20 cellular contexts compared by ENCODE assay signal in the genomic region with DNA sequence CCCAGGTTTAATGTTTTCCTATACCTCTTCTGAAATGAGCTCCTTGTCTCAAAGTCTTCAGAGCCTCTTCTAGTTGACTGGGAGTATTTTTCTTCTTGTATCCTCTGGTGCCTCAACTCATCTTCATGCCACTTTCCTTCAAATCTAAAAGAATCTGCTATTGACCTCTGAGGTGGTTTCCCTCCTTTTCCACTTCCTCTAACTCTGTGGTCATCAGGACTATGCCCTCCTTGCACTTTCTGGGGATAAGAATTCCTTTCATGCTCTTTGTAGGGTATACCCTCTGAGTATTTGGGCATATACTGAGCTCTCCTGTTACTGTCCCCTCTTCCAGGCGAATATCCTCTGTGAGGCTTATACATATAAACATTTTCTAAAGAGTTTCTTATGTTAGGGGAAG. TPM values are rescaled to one million over a fixed set of nuclear protein-coding genes. Genes with fewer than 3 reads are reported as not detected.
DNase-seq lines count a peak whose midpoint lies in the region; ATAC-seq, FAIRE-seq and TF ChIP-seq lines count a peak whose summit lies in the region.
"Had no signal": no experiment of that assay in that cellular context is flagged by ENCODE, and none has a peak within 500 bp of the region (broad histone marks: within the 10 kb centered on the region; RNA-seq: fewer than 3 reads in every experiment).

No MANE protein-coding gene starts in this region.

- TSS peak; percentile 61 for BruUV-seq in GM12878 (replicated peaks; lab: Mats Ljungman, UMichigan)

- FAIRE-seq in A549 (lab: Jason Lieb, UNC) (peak; percentile 76), GM18507 (lab: Jason Lieb, UNC) (peak; percentile 63), GM12878 (lab: Jason Lieb, UNC) (no peak)
- FAIRE-seq: GM19239, K562 had no signal

- POLR2A ChIA-PET in A549 (lab: Yijun Ruan, JAX): no interaction called here
- POLR2A ChIA-PET in GM12878 (lab: Charles Lee): no interaction called here

- H4K20me1 ChIP-seq in GM12878 (ENCODE audit: control insufficient read depth, insufficient read depth): no peaks in the 10 kb centered on the region
- H4K20me1 ChIP-seq: BLaER1 had no signal

- H3K9ac ChIP-seq in GM12878 (ENCODE audit: control insufficient read depth, insufficient read depth, low read length): no peak overlapping the region
- H3K9ac ChIP-seq: BLaER1, GM23248 had no signal

- H3K27me3 Mint-ChIP-seq in activated naive CD4-positive, alpha-beta T cell treated with anti-CD3 and anti-CD28 coated beads, Interleukin-2, amount 10 ng/mL, durations not matched to agents 7 days and 5 days: no peaks in the 10 kb centered on the region
- H3K27me3 Mint-ChIP-seq: CD4-positive, alpha-beta memory T cell had no signal

- SMC1A ChIA-PET in GM12878 (lab: Charles Lee; ENCODE audit: uncharacterized antibody, unreplicated experiment): interaction anchor here (1.0 kb wide), 1 partner anchor 97 kb away, joined by 3 read pairs; no protein-coding TSS in a partner anchor

- no peak overlapping the region for H3K4me3 ChIP-seq in A549
- no peak overlapping the region for H3K4me3 ChIP-seq in GM12878
- H3K4me3 ChIP-seq: BLaER1, GM23248, HAP-1, K562 had no signal

- H3K4me1 ChIP-seq in A549 (no peaks in the 10 kb centered on the region), GM12878 (ENCODE audit: control insufficient read depth, insufficient read depth, low read length) (peaks cover 6% of the 10 kb centered on the region)
- H3K4me1 ChIP-seq: BLaER1 had no signal

- RAD21 ChIA-PET in GM12878 (lab: Charles Lee; ENCODE audit: unreplicated experiment): interaction anchor here (2.2 kb wide), 1 partner anchor 61 kb away, joined by 7 read pairs; no protein-coding TSS in a partner anchor

- TF ChIP-seq CTCF in A549 (IDR thresholded peaks at IDR 0.05): no peak
- no peak for TF ChIP-seq CTCF in GM12878 (IDR thresholded peaks at IDR 0.05 in 2 of 3, conservative IDR thresholded peaks at IDR 0.05 in 1 of 3; ENCODE audit: control insufficient read depth in 2 of 3, extremely low read depth in 1 of 3, insufficient read depth in 1 of 3, low read depth in 3 of 3, low read length in 3 of 3)

- H3K4me1 Mint-ChIP-seq in activated naive CD4-positive, alpha-beta T cell treated with anti-CD3 and anti-CD28 coated beads, Interleukin-2, amount 10 ng/mL, durations not matched to agents 7 days and 5 days: peaks cover 9% of the 10 kb centered on the region
- H3K4me1 Mint-ChIP-seq: CD14-positive monocyte; CD4-positive, alpha-beta memory T cell had no signal

- TF ChIP-seq EP300 in A549 (IDR thresholded peaks at IDR 0.05) (no peak), GM12878 (IDR thresholded peaks at IDR 0.05; ENCODE audit: borderline replicate concordance in 1 of 2, control insufficient read depth in 1 of 2, low read depth in 2 of 2, low read length in 2 of 2) (no peak)

- TF ChIP-seq POLR2A in A549 (IDR thresholded peaks at IDR 0.05; ENCODE audit: low read length) (no peak), GM12878 (IDR thresholded peaks at IDR 0.05; ENCODE audit: low read depth, low read length) (no peak)

- ATAC-seq in activated naive CD4-positive, alpha-beta T cell treated with anti-CD3 and anti-CD28 coated beads, Interleukin-2, amount 50 U/mL, for 72 hours: no peak
- ATAC-seq in A549: no peak
- ATAC-seq in GM12878: no peak
- no peak for ATAC-seq in HG03521 (IDR thresholded peaks at IDR 0.05; ENCODE audit: unreplicated experiment)
- ATAC-seq: K562 had no signal

- H3K9me3 Mint-ChIP-seq in activated naive CD4-positive, alpha-beta T cell treated with anti-CD3 and anti-CD28 coated beads, Interleukin-2, amount 10 ng/mL, durations not matched to agents 7 days and 5 days: no peaks in the 10 kb centered on the region
- H3K9me3 Mint-ChIP-seq in activated naive CD4-positive, alpha-beta T cell treated with anti-CD3 and anti-CD28 coated beads, Interleukin-2, amount 50 U/mL, for 72 hours: no peaks in the 10 kb centered on the region
- H3K9me3 Mint-ChIP-seq: CD14-positive monocyte; CD4-positive, alpha-beta memory T cell had no signal

- H3K27me3 ChIP-seq in GM12878 (replicated peaks in 1 of 2; ENCODE audit: control insufficient read depth in 2 of 2, insufficient read depth in 2 of 2, low read length in 1 of 2): no peaks in the 10 kb centered on the region
- H3K27me3 ChIP-seq: BLaER1 had no signal

- H3K9me3 ChIP-seq in A549 (no peaks in the 10 kb centered on the region), GM12878 (replicated peaks; ENCODE audit: control insufficient read depth, insufficient read depth, low read length) (no peaks in the 10 kb centered on the region)
- H3K9me3 ChIP-seq: BLaER1, HAP-1 had no signal

- WGBS in A549 (ENCODE audit: missing lambda C conversion rate): 83% methylated on average over 1 of the region's 1 CpG
- 60% methylated on average over 1 of the region's 1 CpG for WGBS in GM12878 (ENCODE audit: insufficient coverage, insufficient replicate concordance, low lambda C conversion rate, missing lambda C conversion rate)

- no peak overlapping the region for H3K4me3 Mint-ChIP-seq in activated naive CD4-positive, alpha-beta T cell treated with anti-CD3 and anti-CD28 coated beads, Interleukin-2, amount 10 ng/mL, durations not matched to agents 7 days and 5 days
- H3K4me3 Mint-ChIP-seq: CD14-positive monocyte; CD4-positive, alpha-beta memory T cell had no signal

- H3K36me3 ChIP-seq in GM12878 (ENCODE audit: control insufficient read depth in 2 of 2, insufficient read depth in 2 of 2, low read length in 1 of 2): no peaks in the 10 kb centered on the region

- peaks cover 33% of the 10 kb centered on the region for H3K36me3 Mint-ChIP-seq in activated naive CD4-positive, alpha-beta T cell treated with anti-CD3 and anti-CD28 coated beads, Interleukin-2, amount 10 ng/mL, durations not matched to agents 7 days and 5 days
- H3K36me3 Mint-ChIP-seq in activated naive CD4-positive, alpha-beta T cell treated with anti-CD3 and anti-CD28 coated beads, Interleukin-2, amount 50 U/mL, for 72 hours: peaks cover 12 to 17% of the 10 kb centered on the region in 2 donors

- TF ChIP-seq RAD21 in A549 (conservative IDR thresholded peaks at IDR 0.05 in 1 of 2, IDR thresholded peaks at IDR 0.05 in 1 of 2) (no peak), GM12878 (IDR thresholded peaks at IDR 0.05; ENCODE audit: insufficient read depth, low read depth, low read length) (no peak)

- H3K27ac Mint-ChIP-seq in activated naive CD4-positive, alpha-beta T cell treated with anti-CD3 and anti-CD28 coated beads, Interleukin-2, amount 10 ng/mL, durations not matched to agents 7 days and 5 days: peak overlapping the region; percentile 58
- peak overlapping the region in 1 of 2 donors; percentile 65 for H3K27ac Mint-ChIP-seq in activated naive CD4-positive, alpha-beta T cell treated with anti-CD3 and anti-CD28 coated beads, Interleukin-2, amount 50 U/mL, for 72 hours
- H3K27ac Mint-ChIP-seq: CD14-positive monocyte; CD4-positive, alpha-beta memory T cell had no signal

- H2AFZ ChIP-seq in GM12878 (ENCODE audit: control insufficient read depth, low read depth, low read length): no peak overlapping the region
- H2AFZ ChIP-seq: GM23248 had no signal

- H3K27ac ChIP-seq in A549 (no peak overlapping the region), GM12878 (ENCODE audit: control insufficient read depth, insufficient read depth) (no peak overlapping the region)
- H3K27ac ChIP-seq: 22Rv1, BLaER1, GM23248, HL-60 had no signal

- intact Hi-C loops in GM12878 (cut with micrococcal nuclease; ENCODE audit: unreplicated experiment): no loop called here

- in situ Hi-C loops in GM12878 (cut with MboI): no loop called here

- H3K4me2 ChIP-seq in A549 (no peak overlapping the region), GM12878 (ENCODE audit: control insufficient read depth, insufficient read depth) (no peak overlapping the region)
- H3K4me2 ChIP-seq: BLaER1 had no signal

- CTCF ChIA-PET in activated naive CD4-positive, alpha-beta T cell treated with anti-CD3 and anti-CD28 coated beads, Interleukin-2, amount 10 ng/mL, durations not matched to agents 7 days and 5 days (lab: Charles Lee): no interaction called here
- CTCF ChIA-PET in A549 (lab: Yijun Ruan, JAX) (no interaction called here), GM12878 (lab: Yijun Ruan, JAX) (interaction anchor here (0.5 to 1.5 kb wide), 2 partner anchors 9 to 61 kb away, joined by 3 read pairs; no protein-coding TSS in a partner anchor)

- DNase-seq in activated naive CD4-positive, alpha-beta T cell treated with anti-CD3 and anti-CD28 coated beads, Interleukin-2, amount 10 ng/mL, durations not matched to agents 7 days and 5 days: no peak
- no peak for DNase-seq in activated naive CD4-positive, alpha-beta T cell treated with anti-CD3 and anti-CD28 coated beads, Interleukin-2, amount 50 U/mL, for 72 hours (ENCODE audit: low spot score in 2 of 2)
- DNase-seq in A549 (ENCODE audit: low read depth in 1 of 2, low spot score in 1 of 2) (no peak), GM18507 (ENCODE audit: extremely low spot score, insufficient read length, low read depth) (no peak), GM12878 (ENCODE audit: low read depth, low spot score) (no peak), SKM-1 treated with dmso at 0.1 percent for 144 hours (lab: John Stamatoyannopoulos, UW; ENCODE audit: unreplicated experiment) (no peak)
- DNase-seq: Calu3; CD4-positive, alpha-beta memory T cell; DMS79 treated with DMSO at 0.1 percent for 48 hours; GF-D8; GM23248; IMR-90 had no signal

- no peaks in the 10 kb centered on the region for H3K79me2 ChIP-seq in GM12878 (ENCODE audit: control insufficient read depth, insufficient read depth, low read length)

RNA-seq across cellular contexts. Expression of a gene that starts 24.8 kb away (rescaled TPM):
- total RNA-seq in activated naive CD4-positive, alpha-beta T cell treated with anti-CD3 and anti-CD28 coated beads, Interleukin-2, amount 50 U/mL, for 72 hours: 1 to 10 TPM; 2.8 to 4.5 TPM
- polyA plus RNA-seq in A549 (2011; rRNA removed) (4.1 TPM in 2 replicates), A549 (2017; fragmentation: RNase III; extraction: RNeasy Plus Mini Kit Qiagen cat#74134 plus additional on column Dnase treatment) (3.7 to 4.8 TPM (median 4.0 TPM) in 3 replicates), GM12878 (2011; rRNA removed) (3.2 and 5.1 TPM in 2 replicates), GM12878 (2014; fragmentation: Illumina TruSeq; extraction: Trizol) (3.6 and 5.1 TPM in 2 replicates), GM12878 (2014; fragmentation: Nextera tagmentation; extraction: Ambion mirVana) (1 to 10 TPM; 1.1 to 1.5 TPM), GM12878 (2014; rRNA removed) (2.9 TPM in 2 replicates), GM12878 (2016; fragmentation: Nextera tagmentation; extraction: Ambion mirVana) (1 to 10 TPM in 1 of 2 experiments, under 1 TPM in 1; 0.74 to 1.4 TPM)
- polyA plus RNA-seq in A549 (2012; cell fraction: cytosol; rRNA removed): 0.46 and 0.53 TPM in 2 replicates
- polyA plus RNA-seq in A549 (2012; cell fraction: nucleus; rRNA removed): 1.1 and 2.8 TPM in 2 replicates
- polyA minus RNA-seq in A549 (2011; rRNA and poly(A)+ RNA removed): 2.5 and 2.7 TPM in 2 replicates
- total RNA-seq in GM12878 (2013; cell fraction: nucleolus; rRNA removed): 23.9 and 26.2 TPM in 2 replicates
- total RNA-seq in GM12878 (2014; rRNA removed) (2.2 and 2.9 TPM in 2 replicates), GM12878 (2014; rRNA removed; fragmentation: Illumina TruSeq; extraction: Trizol) (3.8 and 4.4 TPM in 2 replicates), GM12878 (2021) (3.6 and 3.9 TPM in 2 replicates)
- polyA plus RNA-seq in GM12878 (2011; ENCODE audit: low read depth): 0.96 TPM
- 0.77 and 0.99 TPM in 2 replicates for polyA plus RNA-seq in GM12878 (2011; cell fraction: cytosol; rRNA removed)
- polyA plus RNA-seq in GM12878 (2011; cell fraction: nucleus; rRNA removed): 3.4 and 3.9 TPM in 2 replicates
- polyA plus RNA-seq in GM12878 (2012): 1.9 TPM in 2 replicates
- 1.8 TPM in 2 replicates for polyA minus RNA-seq in GM12878 (2011; rRNA and poly(A)+ RNA removed)
- 1.9 and 2.3 TPM in 2 replicates for polyA minus RNA-seq in GM12878 (2011; cell fraction: cytosol; rRNA and poly(A)+ RNA removed)
- polyA minus RNA-seq in GM12878 (2011; cell fraction: nucleus; rRNA and poly(A)+ RNA removed): 3.3 and 5.3 TPM in 2 replicates
